8 cellular contexts compared by ENCODE assay signal in genomic region chr19:1438933-1439358, GRCh38. TPM values are rescaled to one million over a fixed set of nuclear protein-coding genes. Genes with fewer than 3 reads are reported as not detected.
DNase-seq lines count a peak whose midpoint lies in the region; TF ChIP-seq lines count a peak whose summit lies in the region.

No MANE protein-coding gene starts in this region.

- TF ChIP-seq CTCF in AG04450 (IDR thresholded peaks at IDR 0.05; ENCODE audit: low read depth, low read length) (no peak), HL-60 (IDR thresholded peaks at IDR 0.05; ENCODE audit: insufficient read depth, low read length) (no peak), MCF 10A (IDR thresholded peaks at IDR 0.05; ENCODE audit: unreplicated experiment) (no peak), GM10266 (IDR thresholded peaks at IDR 0.05; ENCODE audit: control insufficient read depth, insufficient read depth, low read depth, missing control alignments) (no peak)

- CTCF ChIA-PET in AG04450 (lab: Charles Lee) = no interaction called here
- CTCF ChIA-PET in MCF 10A (lab: Yijun Ruan, JAX) = interaction anchor here (1.3 kb wide), 1 partner anchor 8 kb away, joined by 3 read pairs; no protein-coding TSS in a partner anchor

- intact Hi-C loops in MCF 10A (cut with micrococcal nuclease) = loop anchor here (1.0 to 2.0 kb wide), 2 partner anchors 74 to 160 kb away; partner anchors contain the start of gene ADAMTSL5

- H3K27me3 ChIP-seq in AG04450 (ENCODE audit: control insufficient read depth, insufficient read depth, low read length) (no peaks in the 10 kb centered on the region), HL-60 (ENCODE audit: insufficient read depth, poor library complexity, severe bottlenecking) (no peaks in the 10 kb centered on the region), muscle layer of duodenum (ENCODE audit: low read depth, low read length) (no peaks in the 10 kb centered on the region)

- no peaks in the 10 kb centered on the region for H3K9me3 Mint-ChIP-seq in MCF 10A (ENCODE audit: unreplicated experiment)

- BruUV-seq in MCF 10A (replicated peaks; lab: Mats Ljungman, UMichigan) = no TSS peak

- H3K27ac ChIP-seq in AG04450 (ENCODE audit: low read depth, low read length) (no peak overlapping the region), HL-60 (replicated peaks) (peak overlapping the region; percentile 94), muscle layer of duodenum (ENCODE audit: low read length) (peak overlapping the region; percentile 14)

- POLR2A ChIA-PET in AG04450 (lab: Yijun Ruan, JAX) (interaction anchor here (0.7 kb wide), 1 partner anchor 195 kb away, joined by 3 read pairs; no protein-coding TSS in a partner anchor), MCF 10A (lab: Yijun Ruan, JAX) (interaction anchor here (0.9 to 1.7 kb wide), 5 partner anchors 15 to 55 kb away, joined by 3 to 4 read pairs (median 3); no protein-coding TSS in a partner anchor)

- peaks cover 0 to 27% of the 10 kb centered on the region in 2 donors for H3K4me1 ChIP-seq in muscle layer of duodenum (ENCODE audit: control insufficient read depth in 1 of 2, insufficient read depth in 2 of 2, low read length in 2 of 2)

- H3K27me3 Mint-ChIP-seq in MCF 10A (ENCODE audit: insufficient read depth, unreplicated experiment) = no peaks in the 10 kb centered on the region

- peaks cover 6% of the 10 kb centered on the region for H3K4me1 Mint-ChIP-seq in MCF 10A (ENCODE audit: insufficient read depth, unreplicated experiment)

- H3K9me3 ChIP-seq in AG04450 (ENCODE audit: control insufficient read depth, insufficient read depth, low read length) (peaks cover 6% of the 10 kb centered on the region; the same call in 1 of the 2 replicates), muscle layer of duodenum (ENCODE audit: control insufficient read depth in 1 of 2, low read length in 2 of 2) (no peaks in the 10 kb centered on the region)

- peaks cover 79% of the 10 kb centered on the region for H3K36me3 Mint-ChIP-seq in MCF 10A (ENCODE audit: insufficient read depth, unreplicated experiment)

- no peak for DNase-seq in AG04450 (ENCODE audit: low read depth, low spot score)
- DNase-seq in HL-60 (ENCODE audit: low read depth in 1 of 2, low spot score in 1 of 2) = no peak
- no peak for DNase-seq in MCF 10A (ENCODE audit: unreplicated experiment)
- no peak for DNase-seq in GM10266 (ENCODE audit: extremely low spot score)
- no peak for DNase-seq in CD1c-positive myeloid dendritic cell (ENCODE audit: extremely low spot score)
- no peak for DNase-seq in DMS79 (lab: John Stamatoyannopoulos, UW)
- no peak for DNase-seq in NCI-H146 (lab: John Stamatoyannopoulos, UW)

- peak overlapping the region; percentile 61 for H3K4me3 ChIP-seq in AG04450 (ENCODE audit: low read depth, low read length)
- peak overlapping the region; percentile 86 for H3K4me3 ChIP-seq in HL-60 (replicated peaks; ENCODE audit: insufficient read depth, low read length)
- peak overlapping the region; percentile 67 to 71 for H3K4me3 ChIP-seq in muscle layer of duodenum (ENCODE audit: low read depth in 1 of 2, low read length in 2 of 2)

- peak overlapping the region; percentile 100 for H3K27ac Mint-ChIP-seq in MCF 10A (ENCODE audit: low read depth, unreplicated experiment)

- peak overlapping the region; percentile 98 for H3K4me3 Mint-ChIP-seq in MCF 10A (ENCODE audit: unreplicated experiment)

- peaks cover 23 to 47% of the 10 kb centered on the region in 2 donors for H3K36me3 ChIP-seq in muscle layer of duodenum (ENCODE audit: control insufficient read depth in 1 of 2, insufficient read depth in 2 of 2, low read length in 2 of 2)

RNA-seq across cellular contexts. Expression of gene RPS15, which starts 0.8 kb away (rescaled TPM):
- polyA plus RNA-seq in AG04450 (2011; rRNA removed) = 596 and 980 TPM in 2 replicates
- 440 and 566 TPM in 2 replicates for polyA minus RNA-seq in AG04450 (2011; rRNA and poly(A)+ RNA removed)
- 1,168 and 1,243 TPM in 2 replicates for total RNA-seq in MCF 10A (2022)

RNA-seq across cellular contexts. Expression of gene APC2, which starts 11.0 kb away (rescaled TPM):
- polyA plus RNA-seq in AG04450 (2011; rRNA removed) = 0.09 and 0.17 TPM in 2 replicates
- polyA minus RNA-seq in AG04450 (2011; rRNA and poly(A)+ RNA removed) = 0.30 and 0.41 TPM in 2 replicates
- total RNA-seq in MCF 10A (2022) = 0.15 and 0.23 TPM in 2 replicates

RNA-seq across cellular contexts. Expression of gene DAZAP1, which starts 31.6 kb away (rescaled TPM):
- 45.8 and 52.8 TPM in 2 replicates for polyA plus RNA-seq in AG04450 (2011; rRNA removed)
- 33.6 and 42.3 TPM in 2 replicates for polyA minus RNA-seq in AG04450 (2011; rRNA and poly(A)+ RNA removed)
- total RNA-seq in MCF 10A (2022) = 219 and 246 TPM in 2 replicates

RNA-seq across cellular contexts. Expression of gene GAMT, which starts 37.6 kb away (rescaled TPM):
- 26.9 and 39.8 TPM in 2 replicates for polyA plus RNA-seq in AG04450 (2011; rRNA removed)
- 26.7 and 36.1 TPM in 2 replicates for polyA minus RNA-seq in AG04450 (2011; rRNA and poly(A)+ RNA removed)
- total RNA-seq in MCF 10A (2022) = 3.2 and 7.0 TPM in 2 replicates

RNA-seq across cellular contexts. Expression of gene C19orf25, which starts 40.1 kb away (rescaled TPM):
- polyA plus RNA-seq in AG04450 (2011; rRNA removed) = 14.5 and 17.5 TPM in 2 replicates
- polyA minus RNA-seq in AG04450 (2011; rRNA and poly(A)+ RNA removed) = 6.3 and 7.8 TPM in 2 replicates
- total RNA-seq in MCF 10A (2022) = 36.3 and 40.5 TPM in 2 replicates
